In the genomic region with DNA sequence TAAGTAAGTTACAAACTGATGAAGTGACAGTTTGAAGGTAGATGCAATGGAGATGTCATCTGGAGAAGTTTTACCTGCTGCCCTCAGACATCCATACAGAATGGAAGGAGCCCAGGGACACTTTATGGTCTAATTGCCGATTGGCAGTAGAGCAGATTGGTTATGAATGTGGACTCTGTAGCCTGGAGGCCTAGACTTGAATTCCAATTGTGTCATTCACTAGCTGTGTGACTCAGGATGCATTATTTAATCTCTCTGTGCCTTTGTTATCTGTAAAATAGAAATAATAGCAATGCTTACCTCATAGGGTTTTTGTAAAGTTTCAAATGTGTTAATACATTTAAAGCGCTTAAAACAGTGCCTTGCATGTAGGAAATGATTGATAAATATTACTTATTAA, we compare ENCODE assay signal across 17 cellular contexts.
"Had no signal": no experiment of that assay in that cellular context is flagged by ENCODE, and none has a peak within 500 bp of the region (broad histone marks: within the 10 kb centered on the region; RNA-seq: fewer than 3 reads in every experiment).

No MANE protein-coding gene starts in this region.

- H3K4me3 ChIP-seq: tibial artery had no signal

- ATAC-seq: activated CD8-positive, alpha-beta memory T cell treated with anti-CD3 and anti-CD28 coated beads, Interleukin-2, amount 10 ng/mL, durations not matched to agents 7 days and 5 days; natural killer cell treated with Interleukin-12 subunit alpha and Interleukin-12 subunit beta and Interleukin-15 and Interleukin-18, amount 100 ng/mL, for 72 hours; stimulated activated naive B cell treated with anti-CD40 and anti-IgM and Interleukin-4, amounts not matched to agents 10 μg/mL and 1 μg/mL and 100 μg/mL, for 72 hours; T-cell had no signal

- H3K27ac ChIP-seq: tibial artery, VCaP had no signal

- H3K9me3 ChIP-seq: tibial artery had no signal

- DNase-seq: activated CD4-positive, alpha-beta T cell treated with anti-CD3 and anti-CD28 coated beads, Interleukin-2, amount 50 U/mL, for 48 hours; activated CD8-positive, alpha-beta memory T cell treated with anti-CD3 and anti-CD28 coated beads, Interleukin-2, amount 10 ng/mL, durations not matched to agents 7 days and 5 days; activated naive CD4-positive, alpha-beta T cell treated with anti-CD3 and anti-CD28 coated beads, Interleukin-2, amount 10 ng/mL, durations not matched to agents 7 days and 5 days; activated T-cell treated with anti-CD3 and anti-CD28 coated beads, Interleukin-2, amount 50 U/mL, for 24 hours; caudate nucleus; hippocampal formation; kidney glomerular epithelial cell; mesendoderm; retina; stimulated activated CD4-positive, alpha-beta T cell treated with anti-CD3 and anti-CD28 coated beads, Interleukin-2, amount 100 ng/mL, for 48 hours; stimulated activated naive B cell treated with anti-CD40 and anti-IgM and Interleukin-4, amounts not matched to agents 10 μg/mL and 1 μg/mL and 100 μg/mL, for 72 hours; T-cell; T1000; tibial artery had no signal

- H3K4me1 ChIP-seq: tibial artery had no signal

- H3K36me3 ChIP-seq: tibial artery had no signal

- FAIRE-seq: colon had no signal
